Comparison of ENCODE assay signal across 8 cellular contexts in the genomic region with DNA sequence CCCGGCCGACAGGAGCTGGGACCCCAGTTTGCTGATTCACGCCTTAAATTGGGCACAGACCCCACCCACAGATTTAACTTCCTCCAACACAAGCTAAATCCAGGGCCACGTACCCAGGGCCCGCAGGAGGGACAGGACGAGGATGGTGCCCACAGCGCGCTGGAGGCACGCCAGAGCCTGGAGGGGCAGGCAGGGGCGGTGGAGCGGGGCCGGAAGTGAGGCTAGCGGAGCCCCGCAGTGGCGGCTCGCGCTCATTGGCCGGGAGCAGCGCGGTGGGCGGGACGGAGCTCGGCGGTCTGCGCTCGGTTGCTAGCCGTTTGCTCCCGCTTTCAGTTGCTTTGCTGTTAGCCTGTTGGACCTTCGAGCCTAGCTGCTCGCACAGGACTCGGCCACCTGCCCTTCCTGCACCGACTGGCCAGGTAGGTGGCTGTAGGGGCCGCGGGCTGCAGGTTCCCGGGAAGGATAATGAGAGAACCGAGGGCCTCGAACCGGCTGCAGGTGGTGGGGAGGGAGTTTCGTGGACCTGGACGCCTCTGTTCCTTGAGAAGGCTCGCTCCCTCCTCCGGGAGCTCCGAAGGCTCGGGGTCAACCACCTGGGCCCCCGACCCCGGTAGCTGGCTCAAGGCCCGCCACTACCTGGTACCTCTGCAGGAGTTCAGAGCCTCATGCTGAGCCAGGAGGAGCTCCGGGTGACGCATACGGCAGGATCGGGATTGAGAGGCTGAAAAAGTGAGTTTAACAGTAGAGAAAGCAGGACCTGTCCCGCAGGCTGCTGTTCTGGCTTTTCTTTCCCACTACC. TPM values are rescaled to one million over a fixed set of nuclear protein-coding genes. Genes with fewer than 3 reads are reported as not detected.
DNase-seq lines count a peak whose midpoint lies in the region; ATAC-seq and TF ChIP-seq lines count a peak whose summit lies in the region.

A gene (plus strand): TSS at position 332 of the 799 bp plus-strand sequence. CDS start 8,212 bp downstream, outside the sequence.

- peak within 1 kb of the TSS; percentile 69 to 90 (median 88) for H3K27ac ChIP-seq in Peyer's patch
- peak within 1 kb of the TSS; percentile 86 to 87 for H3K27ac ChIP-seq in esophagus (ENCODE audit: low read depth in 2 of 2, low read length in 1 of 2)
- H3K27ac ChIP-seq in muscle layer of duodenum (ENCODE audit: low read length) = peak within 1 kb of the TSS; percentile 90

- no peaks in the 10 kb centered on the region for H3K9me3 Mint-ChIP-seq in activated T-cell treated with anti-CD3 and anti-CD28 coated beads, Interleukin-2, amount 50 U/mL, for 4 hours

- H3K36me3 ChIP-seq in Peyer's patch = no peaks in the 10 kb centered on the region
- no peaks in the 10 kb centered on the region for H3K36me3 ChIP-seq in esophagus (ENCODE audit: control insufficient read depth in 2 of 2, insufficient read depth in 2 of 2, low read length in 1 of 2)
- no peaks in the 10 kb centered on the region for H3K36me3 ChIP-seq in muscle layer of duodenum (ENCODE audit: control insufficient read depth in 1 of 2, insufficient read depth in 2 of 2, low read length in 2 of 2)

- peak; percentile 85 to 94 for TF ChIP-seq POLR2A in Peyer's patch (IDR thresholded peaks at IDR 0.05)

- peaks cover 3% of the 10 kb centered on the region for H3K36me3 Mint-ChIP-seq in activated T-cell treated with anti-CD3 and anti-CD28 coated beads, Interleukin-2, amount 50 U/mL, for 4 hours (ENCODE audit: insufficient read depth)

- DNase-seq in DMS114 treated with DMSO at 0.1 percent for 48 hours (lab: John Stamatoyannopoulos, UW; ENCODE audit: unreplicated experiment) (peak; percentile 79), Peyer's patch (peak; percentile 91 to 97 (median 95))
- DNase-seq in Jurkat, Clone E6-1 (ENCODE audit: low read depth, low spot score) = peak; percentile 71
- DNase-seq in activated T-cell treated with anti-CD3 and anti-CD28 coated beads, Interleukin-2, amount 50 U/mL, for 4 hours = peak; percentile 85
- DNase-seq in stimulated activated CD8-positive, alpha-beta memory T cell treated with anti-CD3 and anti-CD28 coated beads, Interleukin-7, amount 100 ng/mL, for 24 hours (ENCODE audit: low read depth) = peak; percentile 75

- peak within 1 kb of the TSS; percentile 94 for H3K4me3 ChIP-seq in Jurkat, Clone E6-1 (ENCODE audit: low read length)
- H3K4me3 ChIP-seq in Peyer's patch (peak within 1 kb of the TSS; percentile 64 to 95 (median 74)), esophagus (ENCODE audit: low read depth in 1 of 2, low read length in 2 of 2) (peak within 1 kb of the TSS; percentile 76 to 85), muscle layer of duodenum (ENCODE audit: low read depth in 1 of 2, low read length in 2 of 2) (peak within 1 kb of the TSS; percentile 84 to 88)

- peaks cover 0 to 22% (median 4%) of the 10 kb centered on the region in 4 donors for H3K4me1 ChIP-seq in Peyer's patch
- H3K4me1 ChIP-seq in esophagus (ENCODE audit: control insufficient read depth in 2 of 2, insufficient read depth in 2 of 2, low read length in 1 of 2) = peaks cover 2 to 4% of the 10 kb centered on the region in 2 donors
- peaks cover 9 to 20% of the 10 kb centered on the region in 2 donors for H3K4me1 ChIP-seq in muscle layer of duodenum (ENCODE audit: control insufficient read depth in 1 of 2, insufficient read depth in 2 of 2, low read length in 2 of 2)

- peaks cover 38% of the 10 kb centered on the region for H3K4me1 Mint-ChIP-seq in activated T-cell treated with anti-CD3 and anti-CD28 coated beads, Interleukin-2, amount 50 U/mL, for 4 hours (ENCODE audit: low read depth)

- peak; percentile 77 for ATAC-seq in GM21528 (IDR thresholded peaks at IDR 0.05; ENCODE audit: low FRiP score, unreplicated experiment)
- ATAC-seq in activated T-cell treated with anti-CD3 and anti-CD28 coated beads, Interleukin-2, amount 50 U/mL, for 4 hours = peak; percentile 98 to 99

- H3K9me3 ChIP-seq in Peyer's patch = no peaks in the 10 kb centered on the region
- no peaks in the 10 kb centered on the region for H3K9me3 ChIP-seq in esophagus (ENCODE audit: control insufficient read depth in 2 of 2, insufficient read depth in 1 of 2, low read depth in 1 of 2, low read length in 1 of 2)
- no peaks in the 10 kb centered on the region for H3K9me3 ChIP-seq in muscle layer of duodenum (ENCODE audit: control insufficient read depth in 1 of 2, low read length in 2 of 2)

- TF ChIP-seq CTCF in Peyer's patch (IDR thresholded peaks at IDR 0.05) = peak in 1 of 6 experiments; percentile 10

- H3K27me3 ChIP-seq in Peyer's patch (no peaks in the 10 kb centered on the region), esophagus (ENCODE audit: control insufficient read depth in 1 of 2, insufficient read depth in 2 of 2, low read length in 2 of 2) (no peaks in the 10 kb centered on the region), muscle layer of duodenum (ENCODE audit: low read depth, low read length) (no peaks in the 10 kb centered on the region)

- WGBS in esophagus, 2 donors = 0 to 1% methylated on average over 52 of the region's 52 CpGs

- H3K27me3 Mint-ChIP-seq in activated T-cell treated with anti-CD3 and anti-CD28 coated beads, Interleukin-2, amount 50 U/mL, for 4 hours (ENCODE audit: low read depth) = no peaks in the 10 kb centered on the region

- peak within 1 kb of the TSS; percentile 96 for H3K4me3 Mint-ChIP-seq in activated T-cell treated with anti-CD3 and anti-CD28 coated beads, Interleukin-2, amount 50 U/mL, for 4 hours

RNA-seq across cellular contexts. Expression of the gene that starts here (rescaled TPM):
- 7.8 TPM for polyA plus RNA-seq in Jurkat, Clone E6-1 (2012; ENCODE audit: insufficient read depth, insufficient read length)
- total RNA-seq in Peyer's patch = 10 to 100 TPM in 2 of 4 donors, 1 to 10 TPM in 2; 8.1 to 20.6 (median 10.2) TPM
- total RNA-seq in activated T-cell treated with anti-CD3 and anti-CD28 coated beads, Interleukin-2, amount 50 U/mL, for 4 hours = 10 to 100 TPM; 16.0 to 20.2 (median 18.4) TPM
- polyA plus RNA-seq in esophagus = 1 to 10 TPM; 1.5 to 1.9 TPM

Comparison
In these comparisons a context has a peak if more than half of its experiments do, and no peak if none do; other contexts are left out.
1. Peak in every context shown above with its lines: DNase-seq, ATAC-seq, H3K4me3 ChIP-seq and H3K27ac ChIP-seq.